In the genomic region with DNA sequence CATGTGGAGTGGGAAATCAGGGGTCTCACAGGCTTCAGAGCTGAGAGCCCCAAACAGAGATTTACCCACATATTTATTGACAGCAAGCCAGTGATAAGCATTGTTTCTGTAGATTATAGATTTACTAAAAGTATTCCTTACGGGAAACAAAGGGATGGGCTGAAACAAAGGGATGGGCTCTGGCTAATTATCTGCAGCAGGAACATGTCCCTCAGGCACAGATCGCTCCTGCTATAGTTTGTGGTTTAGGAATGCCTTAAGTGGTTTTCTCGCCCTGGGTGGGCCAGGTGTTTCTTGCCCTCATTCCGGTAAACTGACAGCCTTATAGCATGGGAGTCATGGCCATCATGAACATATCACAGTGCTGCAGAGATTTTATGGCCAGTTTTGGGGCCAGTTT, we compare ENCODE assay signal across 3 cellular contexts.
TF ChIP-seq lines count a peak whose summit lies in the region.

No MANE protein-coding gene starts in this region.

TF ChIP-seq in HCT116, 20 proteins besides CTCF, POLR2A, EP300 and RAD21:
- peak; percentile 38; the same call in 1 of the 2 replicates for TF ChIP-seq CBX3 (IDR thresholded peaks at IDR 0.05; ENCODE audit: low read depth)

TF ChIP-seq in K562, 482 proteins besides CTCF, POLR2A, EP300 and RAD21:
- TF ChIP-seq CBX5 (IDR thresholded peaks at IDR 0.05; ENCODE audit: borderline replicate concordance, low read depth), result peak; percentile 65; the same call in 1 of the 2 replicates

TF ChIP-seq in HepG2, 621 proteins besides CTCF, POLR2A, EP300 and RAD21:
- peak; percentile 100 for TF ChIP-seq ZNF761 (CRISPR knock-in tag; conservative IDR thresholded peaks at IDR 0.05)
